9 cellular contexts compared by ENCODE assay signal in the genomic region with DNA sequence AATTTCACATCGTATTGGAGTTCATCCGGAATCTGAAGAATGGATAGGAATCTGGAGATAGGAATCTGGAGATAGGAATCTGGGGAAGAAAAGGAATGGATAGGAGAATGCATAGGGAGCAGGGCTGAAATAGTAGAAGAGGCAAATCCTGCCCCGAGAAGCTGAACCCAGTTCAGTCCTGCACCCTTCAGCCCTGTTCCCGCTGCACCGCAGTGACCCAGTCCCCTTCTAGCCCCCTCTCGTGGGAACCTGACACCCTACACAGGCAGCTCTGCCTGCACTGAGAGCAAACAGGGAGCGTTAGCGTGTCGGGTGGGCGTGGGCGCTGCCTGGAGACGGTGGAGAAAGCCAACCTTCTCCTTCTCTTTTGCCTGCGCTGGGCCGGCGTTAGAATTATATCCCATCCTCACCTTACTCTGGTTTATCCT. TPM values are rescaled to one million over a fixed set of nuclear protein-coding genes. Genes with fewer than 3 reads are reported as not detected.
DNase-seq lines count a peak whose midpoint lies in the region; ATAC-seq and TF ChIP-seq lines count a peak whose summit lies in the region.
"Had no signal": no experiment of that assay in that cellular context is flagged by ENCODE, and none has a peak within 500 bp of the region (broad histone marks: within the 10 kb centered on the region; RNA-seq: fewer than 3 reads in every experiment).

No MANE protein-coding gene starts in this region.

- peak; percentile 49 for DNase-seq in NCI-H69 (lab: John Stamatoyannopoulos, UW)
- DNase-seq in foreskin keratinocyte: no peak
- no peak for DNase-seq in skeletal muscle cell (ENCODE audit: low read depth)
- no peak for DNase-seq in NCI-H446 treated with DMSO at 0.1 percent for 48 hours (lab: John Stamatoyannopoulos, UW)
- DNase-seq in stimulated activated naive CD4-positive, alpha-beta T cell (lab: John Stamatoyannopoulos, UW): no peak
- DNase-seq: activated CD8-positive, alpha-beta memory T cell treated with anti-CD3 and anti-CD28 coated beads, Interleukin-2, amount 10 ng/mL, durations not matched to agents 7 days and 5 days; NCI-H187 treated with DMSO at 0.1 percent for 48 hours had no signal

- no peak for TF ChIP-seq CTCF in foreskin keratinocyte (conservative IDR thresholded peaks at IDR 0.05)

- H3K27ac ChIP-seq in foreskin keratinocyte: no peak overlapping the region

- H3K4me3 ChIP-seq in skeletal muscle cell (ENCODE audit: low read depth, low read length): peak overlapping the region; percentile 7

- peaks cover 93% of the 10 kb centered on the region for H3K27me3 ChIP-seq in foreskin keratinocyte

- ATAC-seq in foreskin keratinocyte (peak; percentile 8), HG02885 (IDR thresholded peaks at IDR 0.05; ENCODE audit: poor library complexity, unreplicated experiment) (no peak)

- H3K4me1 ChIP-seq in foreskin keratinocyte: no peaks in the 10 kb centered on the region

RNA-seq across cellular contexts. Expression of a gene that starts 1.1 kb away (rescaled TPM):
- total RNA-seq in foreskin keratinocyte: not detected in 2 replicates
- polyA plus RNA-seq in foreskin keratinocyte: not detected in 2 replicates
- total RNA-seq: activated CD8-positive, alpha-beta memory T cell treated with anti-CD3 and anti-CD28 coated beads, Interleukin-2, amount 10 ng/mL, durations not matched to agents 7 days and 5 days; left lobe of liver had no signal

RNA-seq across cellular contexts. Expression of a gene that starts 19.7 kb away (rescaled TPM):
- 0.07 TPM in 1 of 2 replicates, not detected in the other for total RNA-seq in foreskin keratinocyte
- polyA plus RNA-seq in foreskin keratinocyte: 0.03 TPM in 1 of 2 replicates, not detected in the other
- total RNA-seq: left lobe of liver had no signal

RNA-seq across cellular contexts. Expression of a gene that starts 24.1 kb away (rescaled TPM):
- total RNA-seq in foreskin keratinocyte: 13.9 and 16.8 TPM in 2 replicates
- 14.1 and 14.9 TPM in 2 replicates for polyA plus RNA-seq in foreskin keratinocyte

RNA-seq across cellular contexts. Expression of a gene that starts 53.2 kb away (rescaled TPM):
- total RNA-seq in foreskin keratinocyte: not detected in 2 replicates
- polyA plus RNA-seq in foreskin keratinocyte: not detected in 2 replicates
- total RNA-seq: activated CD8-positive, alpha-beta memory T cell treated with anti-CD3 and anti-CD28 coated beads, Interleukin-2, amount 10 ng/mL, durations not matched to agents 7 days and 5 days; left lobe of liver had no signal

RNA-seq across cellular contexts. Expression of a gene that starts 59.6 kb away (rescaled TPM):
- not detected in 2 replicates for total RNA-seq in foreskin keratinocyte
- polyA plus RNA-seq in foreskin keratinocyte: not detected in 2 replicates
- total RNA-seq: activated CD8-positive, alpha-beta memory T cell treated with anti-CD3 and anti-CD28 coated beads, Interleukin-2, amount 10 ng/mL, durations not matched to agents 7 days and 5 days; left lobe of liver had no signal
